8 cellular contexts compared by ENCODE assay signal in genomic region chr17:38333635-38334295, GRCh38. TPM values are rescaled to one million over a fixed set of nuclear protein-coding genes. Genes with fewer than 3 reads are reported as not detected.
DNase-seq lines count a peak whose midpoint lies in the region; ATAC-seq and TF ChIP-seq lines count a peak whose summit lies in the region.

No MANE protein-coding gene starts in this region.

- peaks cover 18% of the 10 kb centered on the region for H3K27me3 Mint-ChIP-seq in activated T-helper 17 cell treated with anti-CD3 and anti-CD28 coated beads, Interleukin-2, amount 50 U/mL, for 72 hours

- TF ChIP-seq EP300 in transverse colon (IDR thresholded peaks at IDR 0.05; ENCODE audit: low read depth): no peak

- no peaks in the 10 kb centered on the region for H3K36me3 ChIP-seq in transverse colon

- no peak overlapping the region for H3K4me3 ChIP-seq in transverse colon

- WGBS in transverse colon (ENCODE audit: low coverage in 1 of 2), 2 donors: 47% methylated on average over 12 of the region's 12 CpGs; no CpG with 5 or more reads in 1 of the 2 donors

- no peaks in the 10 kb centered on the region for H3K9me3 Mint-ChIP-seq in activated T-helper 17 cell treated with anti-CD3 and anti-CD28 coated beads, Interleukin-2, amount 50 U/mL, for 72 hours

- H3K4me1 ChIP-seq in transverse colon: no peaks in the 10 kb centered on the region

- H3K27me3 ChIP-seq in transverse colon: peaks cover 15% of the 10 kb centered on the region

- no peak overlapping the region for H3K27ac ChIP-seq in transverse colon

- no peaks in the 10 kb centered on the region for H3K36me3 Mint-ChIP-seq in activated T-helper 17 cell treated with anti-CD3 and anti-CD28 coated beads, Interleukin-2, amount 50 U/mL, for 72 hours (ENCODE audit: low read depth)

- H3K27ac Mint-ChIP-seq in activated T-helper 17 cell treated with anti-CD3 and anti-CD28 coated beads, Interleukin-2, amount 50 U/mL, for 72 hours: no peak overlapping the region

- H3K9me3 ChIP-seq in transverse colon: no peaks in the 10 kb centered on the region

- intact Hi-C loops in transverse colon (cut with DNase I; ENCODE audit: low total_unique reads): no loop called here

- ATAC-seq in activated T-helper 17 cell treated with anti-CD3 and anti-CD28 coated beads, Interleukin-2, amount 50 U/mL, for 72 hours (replicated peaks): peak; percentile 60
- ATAC-seq in HG03159 (IDR thresholded peaks at IDR 0.05; ENCODE audit: unreplicated experiment) (no peak), HG03457 (IDR thresholded peaks at IDR 0.05; ENCODE audit: unreplicated experiment) (no peak)

- no peak for TF ChIP-seq POLR2A in transverse colon (IDR thresholded peaks at IDR 0.05)

- H3K4me1 Mint-ChIP-seq in activated T-helper 17 cell treated with anti-CD3 and anti-CD28 coated beads, Interleukin-2, amount 50 U/mL, for 72 hours: no peaks in the 10 kb centered on the region

- DNase-seq in SHP77 (lab: John Stamatoyannopoulos, UW) (peak; percentile 29 to 54), SHP77 treated with DMSO at 0.1 percent for 48 hours (lab: John Stamatoyannopoulos, UW) (no peak), NCI-H128 (lab: John Stamatoyannopoulos, UW; ENCODE audit: unreplicated experiment) (peak; percentile 3), iris pigment epithelial cell (ENCODE audit: low read depth) (peak; percentile 12), transverse colon (peak; percentile 32)

- in situ Hi-C loops in transverse colon (cut with MboI; ENCODE audit: low pct_ligation_motif_present in 1 of 4, low pct_unique_long_range_greater_than_20kb in 1 of 4, low sequenced_read_pairs in 3 of 4): no loop called here

- no peak overlapping the region for H3K4me3 Mint-ChIP-seq in activated T-helper 17 cell treated with anti-CD3 and anti-CD28 coated beads, Interleukin-2, amount 50 U/mL, for 72 hours

- TF ChIP-seq CTCF in transverse colon (IDR thresholded peaks at IDR 0.05): peak; percentile 35 to 49 (median 41)

RNA-seq across cellular contexts. Expression of gene GPR179, which starts 10.0 kb away (rescaled TPM):
- under 1 TPM in 1 of 2 donors, not detected in 1; 0.26 TPM for total RNA-seq in activated T-helper 17 cell treated with anti-CD3 and anti-CD28 coated beads, Interleukin-2, amount 50 U/mL, for 72 hours
- total RNA-seq in transverse colon: under 1 TPM in 2 of 4 donors, not detected in 2; under 0.01 to 0.16 TPM

RNA-seq across cellular contexts. Expression of gene SOCS7, which starts 17.9 kb away (rescaled TPM):
- total RNA-seq in activated T-helper 17 cell treated with anti-CD3 and anti-CD28 coated beads, Interleukin-2, amount 50 U/mL, for 72 hours: 10 to 100 TPM; 20.8 to 24.4 TPM
- total RNA-seq in transverse colon: 10 to 100 TPM in 3 of 4 donors, 1 to 10 TPM in 1; 3.0 to 20.1 (median 15.2) TPM

RNA-seq across cellular contexts. Expression of gene MRPL45, which starts 36.8 kb away (rescaled TPM):
- 10 to 100 TPM; 52.4 to 66.0 TPM for total RNA-seq in activated T-helper 17 cell treated with anti-CD3 and anti-CD28 coated beads, Interleukin-2, amount 50 U/mL, for 72 hours
- 10 to 100 TPM in 3 of 4 donors, 1 to 10 TPM in 1; 5.2 to 30.8 (median 18.9) TPM for total RNA-seq in transverse colon
